ENCODE assay signal across 1 cellular context in the genomic region with DNA sequence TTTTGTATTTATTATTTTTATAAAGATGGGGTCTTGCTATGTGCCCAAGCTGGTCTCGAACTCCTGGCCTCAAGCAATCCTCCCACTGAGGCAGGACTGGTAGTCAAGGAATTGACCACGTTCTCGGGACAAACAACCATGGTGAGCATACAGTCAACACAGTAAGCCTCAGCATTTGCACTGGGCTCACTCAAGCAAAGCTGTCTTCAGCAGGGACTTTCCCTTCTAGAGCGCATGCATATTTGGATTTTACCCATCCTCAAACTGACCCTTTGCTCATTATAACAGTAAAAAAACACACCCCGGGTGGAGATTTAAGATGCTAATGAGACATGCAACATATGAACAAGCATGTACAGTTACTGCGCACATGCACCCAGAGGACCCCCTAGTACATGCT.
TF ChIP-seq lines count a peak whose summit lies in the region.

No MANE protein-coding gene starts in this region.

TF ChIP-seq in GM12878, 131 proteins besides CTCF, POLR2A, EP300 and RAD21:
- TF ChIP-seq GATAD2B (conservative IDR thresholded peaks at IDR 0.05; ENCODE audit: low read depth) (no peak), HDAC6 (IDR thresholded peaks at IDR 0.05; ENCODE audit: unreplicated experiment) (no peak), POU2F2 (IDR thresholded peaks at IDR 0.05; ENCODE audit: borderline replicate concordance, low read depth, low read length) (peak; percentile 97; the same call in 2 of the 3 replicates), PAX5 (IDR thresholded peaks at IDR 0.05; ENCODE audit: borderline replicate concordance, low read depth, low read length) (peak; percentile 60; the same call in 1 of the 2 replicates)
